ENCODE assay signal across 22 cellular contexts in genomic region chr5:77558266-77558665, GRCh38.
DNase-seq lines count a peak whose midpoint lies in the region; TF ChIP-seq lines count a peak whose summit lies in the region.
"Had no signal": no experiment of that assay in that cellular context is flagged by ENCODE, and none has a peak within 500 bp of the region (broad histone marks: within the 10 kb centered on the region; RNA-seq: fewer than 3 reads in every experiment).

No MANE protein-coding gene starts in this region.

- H3K4me1 ChIP-seq in Caco-2 = 0 out of 2 replicates have a peak, but pooled peaks cover 4% of the 10 kb centered on the region

- CTCF ChIA-PET in Caco-2 (lab: Charles Lee) = interaction anchor here (0.9 to 1.4 kb wide), 2 partner anchors 72 to 121 kb away, joined by 3 to 4 read pairs; no protein-coding TSS in a partner anchor

- H3K4me1 Mint-ChIP-seq in Caco-2 (ENCODE audit: low read depth, unreplicated experiment) = no peaks in the 10 kb centered on the region
- H3K4me1 Mint-ChIP-seq: T-helper 17 cell had no signal

- intact Hi-C loops in Caco-2 (cut with micrococcal nuclease; ENCODE audit: unreplicated experiment) = no loop called here

- no peak overlapping the region for H3K4me3 Mint-ChIP-seq in Caco-2 (ENCODE audit: unreplicated experiment)
- H3K4me3 Mint-ChIP-seq: CD8-positive, alpha-beta T cell; T-helper 17 cell had no signal

- H3K36me3 ChIP-seq in Caco-2 (ENCODE audit: control insufficient read depth, insufficient read depth, low read length) = no peaks in the 10 kb centered on the region

- TF ChIP-seq CTCF in Caco-2 (IDR thresholded peaks at IDR 0.05; ENCODE audit: insufficient read depth in 1 of 2, low read depth in 1 of 2, low read length in 1 of 2, severe bottlenecking in 1 of 2, unreplicated experiment in 1 of 2) = no peak

- H3K9me3 ChIP-seq in Caco-2 = no peaks in the 10 kb centered on the region

- peaks cover 9% of the 10 kb centered on the region for H3K27me3 Mint-ChIP-seq in Caco-2 (ENCODE audit: insufficient read depth, unreplicated experiment)

- H3K9me3 Mint-ChIP-seq in Caco-2 (ENCODE audit: unreplicated experiment) = no peaks in the 10 kb centered on the region
- H3K9me3 Mint-ChIP-seq: CD8-positive, alpha-beta T cell had no signal

- H3K4me3 ChIP-seq in Caco-2 (ENCODE audit: low read depth, low read length) = no peak overlapping the region
- H3K4me3 ChIP-seq: SK-N-MC had no signal

- H3K27ac Mint-ChIP-seq in Caco-2 (ENCODE audit: unreplicated experiment) = no peak overlapping the region
- H3K27ac Mint-ChIP-seq: CD8-positive, alpha-beta T cell; T-helper 17 cell had no signal

- BruUV-seq in Caco-2 (replicated peaks; lab: Mats Ljungman, UMichigan) = no TSS peak

- POLR2A ChIA-PET in Caco-2 (lab: Charles Lee) = no interaction called here

- peak; percentile 18 for DNase-seq in DMS 273 (lab: John Stamatoyannopoulos, UW; ENCODE audit: unreplicated experiment)
- DNase-seq in DMS 273 treated with DMSO at 0.1 percent for 48 hours (lab: John Stamatoyannopoulos, UW) = no peak
- peak; percentile 19 for DNase-seq in NCI-H82 treated with DMSO at 0.1 percent for 48 hours (lab: John Stamatoyannopoulos, UW; ENCODE audit: unreplicated experiment)
- peak; percentile 14 for DNase-seq in iPS-NIHi7 (ENCODE audit: extremely low spot score)
- no peak for DNase-seq in mucosa of gallbladder (ENCODE audit: low spot score)
- DNase-seq in Caco-2 = no peak
- no peak for DNase-seq in NAMALWA (ENCODE audit: low spot score)
- DNase-seq in retina = no peak
- DNase-seq: ACHN; C1 segment of cervical spinal cord; CD8-positive, alpha-beta T cell; EL; KBM-7; NCI-H1092 treated with DMSO at 0.1 percent for 48 hours; NCI-H1436 treated with DMSO at 0.1 percent for 48 hours; NCI-H1930; NCI-H2227 treated with DMSO at 0.1 percent for 48 hours; NCI-H510A; Right ventricle myocardium superior; SW 1271; T-helper 17 cell had no signal

- no peaks in the 10 kb centered on the region; the same call in 1 of the 2 replicates for H3K27me3 ChIP-seq in Caco-2 (replicated peaks; ENCODE audit: control insufficient read depth, insufficient read depth, low read length)

- no peaks in the 10 kb centered on the region for H3K36me3 Mint-ChIP-seq in Caco-2 (ENCODE audit: insufficient read depth, unreplicated experiment)
- H3K36me3 Mint-ChIP-seq: CD8-positive, alpha-beta T cell had no signal

Comparison
In these comparisons a context has a peak if more than half of its experiments do, and no peak if none do; other contexts are left out.
1. DNase-seq: peak in DMS 273 (single experiment), NCI-H82 treated with DMSO at 0.1 percent for 48 hours (single experiment) and iPS-NIHi7 (single experiment); none in DMS 273 treated with DMSO at 0.1 percent for 48 hours (single experiment), mucosa of gallbladder (single experiment), Caco-2 (0 of 2), NAMALWA (single experiment) and retina (single experiment).